ENCODE assay signal across 8 cellular contexts in the genomic region with DNA sequence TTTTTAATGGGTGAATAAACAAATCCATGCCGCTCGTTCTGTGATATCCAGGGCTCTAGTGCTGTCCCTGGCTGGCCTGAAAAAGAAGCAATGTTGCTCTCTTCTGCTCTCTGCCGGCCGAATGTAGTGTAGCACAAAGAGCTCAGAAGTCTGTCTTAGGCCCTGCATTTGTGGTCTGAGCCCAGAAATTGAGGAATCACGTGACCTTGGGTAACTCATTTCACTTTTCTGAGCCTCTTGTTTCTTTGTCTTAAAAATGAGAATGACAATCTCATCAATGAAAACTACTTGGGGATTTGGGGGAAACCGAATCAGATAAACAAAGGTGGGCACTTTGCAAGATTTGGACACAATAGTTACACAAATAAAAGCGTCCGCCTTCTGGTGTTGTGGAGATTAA.
DNase-seq lines count a peak whose midpoint lies in the region; ATAC-seq and TF ChIP-seq lines count a peak whose summit lies in the region.

No MANE protein-coding gene starts in this region.

- H3K4me3 ChIP-seq in OCI-LY7 (ENCODE audit: low read depth, low read length, poor library complexity, severe bottlenecking) (no peak overlapping the region), heart left ventricle (no peak overlapping the region), psoas muscle (no peak overlapping the region)

- H3K4me2 ChIP-seq in OCI-LY7 (ENCODE audit: low read length): no peak overlapping the region

- H3K79me2 ChIP-seq in OCI-LY7 (ENCODE audit: insufficient read depth, low read depth, low read length): no peaks in the 10 kb centered on the region

- no TSS peak for BruUV-seq in OCI-LY7 (replicated peaks; lab: Mats Ljungman, UMichigan)

- WGBS in heart left ventricle, 4 donors: 31 to 35% (median 34%) methylated on average over 8 of the region's 8 CpGs
- WGBS in psoas muscle, 3 donors: 35 to 36% (median 35%) methylated on average over 8 of the region's 8 CpGs

- no peak overlapping the region for H3K27ac Mint-ChIP-seq in activated naive CD4-positive, alpha-beta T cell treated with anti-CD3 and anti-CD28 coated beads, Interleukin-2, amount 50 U/mL, for 72 hours

- peaks cover 0 to 8% (median 0%) of the 10 kb centered on the region in 9 donors for H3K27me3 ChIP-seq in heart left ventricle
- peaks cover 0 to 5% (median 0%) of the 10 kb centered on the region in 3 donors for H3K27me3 ChIP-seq in psoas muscle (ENCODE audit: insufficient read depth in 3 of 3, low read length in 2 of 3)

- no peaks in the 10 kb centered on the region for H3K9me3 ChIP-seq in OCI-LY7 (ENCODE audit: low read length)
- no peaks in the 10 kb centered on the region for H3K9me3 ChIP-seq in heart left ventricle
- no peaks in the 10 kb centered on the region for H3K9me3 ChIP-seq in psoas muscle

- DNase-seq in DMS79 (lab: John Stamatoyannopoulos, UW) (peak; percentile 30), OCI-LY7 (ENCODE audit: low spot score) (peak; percentile 46), heart left ventricle (peak in 4 of 5 donors; percentile 41 to 59 (median 44)), psoas muscle (peak in 1 of 2 donors; percentile 49)
- DNase-seq in activated naive CD4-positive, alpha-beta T cell treated with anti-CD3 and anti-CD28 coated beads, Interleukin-2, amount 50 U/mL, for 72 hours (ENCODE audit: low spot score in 2 of 2): peak in 1 of 2 donors; percentile 47

- no peaks in the 10 kb centered on the region for H3K9me2 ChIP-seq in OCI-LY7 (ENCODE audit: insufficient read depth, low read length)

- no peaks in the 10 kb centered on the region for H4K20me1 ChIP-seq in OCI-LY7 (ENCODE audit: insufficient read depth, low read length)

- no peak overlapping the region for H3K27ac ChIP-seq in OCI-LY7 (ENCODE audit: low read depth, low read length, poor library complexity, severe bottlenecking)
- H3K27ac ChIP-seq in heart left ventricle: no peak overlapping the region
- H3K27ac ChIP-seq in psoas muscle: no peak overlapping the region

- TF ChIP-seq CTCF in OCI-LY7 (conservative IDR thresholded peaks at IDR 0.05; ENCODE audit: low read length) (peak; percentile 78), heart left ventricle (IDR thresholded peaks at IDR 0.05) (peak; percentile 63 to 87 (median 80)), psoas muscle (IDR thresholded peaks at IDR 0.05) (peak; percentile 69)

- CTCF ChIA-PET in OCI-LY7 (lab: Charles Lee; ENCODE audit: unreplicated experiment): no interaction called here

- ATAC-seq in HG02642 (IDR thresholded peaks at IDR 0.05; ENCODE audit: poor library complexity, unreplicated experiment) (peak; percentile 69), heart left ventricle (peak; percentile 73 to 88 (median 87)), psoas muscle (peak; percentile 71 to 85 (median 78)), GM18867 (IDR thresholded peaks at IDR 0.05; ENCODE audit: unreplicated experiment) (no peak), GM21367 (IDR thresholded peaks at IDR 0.05; ENCODE audit: unreplicated experiment) (no peak)
- ATAC-seq in activated naive CD4-positive, alpha-beta T cell treated with anti-CD3 and anti-CD28 coated beads, Interleukin-2, amount 50 U/mL, for 72 hours: peak; percentile 50 to 63

- H3K9me3 Mint-ChIP-seq in activated naive CD4-positive, alpha-beta T cell treated with anti-CD3 and anti-CD28 coated beads, Interleukin-2, amount 50 U/mL, for 72 hours: no peaks in the 10 kb centered on the region

- H2AFZ ChIP-seq in OCI-LY7 (ENCODE audit: low read length): no peak overlapping the region

- no peaks in the 10 kb centered on the region for H3K36me3 Mint-ChIP-seq in activated naive CD4-positive, alpha-beta T cell treated with anti-CD3 and anti-CD28 coated beads, Interleukin-2, amount 50 U/mL, for 72 hours

- no peaks in the 10 kb centered on the region for H3K4me1 ChIP-seq in OCI-LY7 (ENCODE audit: insufficient read depth, low read length, poor library complexity, severe bottlenecking)
- H3K4me1 ChIP-seq in heart left ventricle: no peaks in the 10 kb centered on the region
- no peaks in the 10 kb centered on the region for H3K4me1 ChIP-seq in psoas muscle

- intact Hi-C loops in OCI-LY7 (cut with micrococcal nuclease; ENCODE audit: unreplicated experiment) (no loop called here), heart left ventricle (cut with DNase I) (loop anchor here (2.0 to 10.0 kb wide), 7 partner anchors 150 to 640 kb away; no protein-coding TSS in a partner anchor), psoas muscle (cut with DNase I) (loop anchor here (2.0 to 10.0 kb wide), 4 partner anchors 150 to 646 kb away; no protein-coding TSS in a partner anchor)

- no peak for TF ChIP-seq POLR2A in heart left ventricle (IDR thresholded peaks at IDR 0.05)

- no peaks in the 10 kb centered on the region for H3K36me3 ChIP-seq in OCI-LY7 (ENCODE audit: insufficient read depth, low read length)
- H3K36me3 ChIP-seq in heart left ventricle: no peaks in the 10 kb centered on the region
- H3K36me3 ChIP-seq in psoas muscle (ENCODE audit: insufficient read depth in 1 of 2, low read depth in 1 of 2): no peaks in the 10 kb centered on the region

- POLR2A ChIA-PET in OCI-LY7 (lab: Charles Lee): no interaction called here

Comparison
In these comparisons a context has a peak if more than half of its experiments do, and no peak if none do; other contexts are left out.
1. ATAC-seq: peak in HG02642 (single experiment), activated naive CD4-positive, alpha-beta T cell treated with anti-CD3 and anti-CD28 coated beads, Interleukin-2, amount 50 U/mL, for 72 hours (2 of 2), heart left ventricle (4 of 4) and psoas muscle (4 of 4); none in GM18867 (single experiment) and GM21367 (single experiment).
2. Peak in every context shown above with its lines, with median percentiles within 50 percentile points of each other: CTCF ChIP-seq.